ENCODE assay signal across 10 cellular contexts in genomic region chr6:145756170-145756662, GRCh38. TPM values are rescaled to one million over a fixed set of nuclear protein-coding genes. Genes with fewer than 3 reads are reported as not detected.
DNase-seq lines count a peak whose midpoint lies in the region; ATAC-seq, FAIRE-seq and TF ChIP-seq lines count a peak whose summit lies in the region.
"Had no signal": no experiment of that assay in that cellular context is flagged by ENCODE, and none has a peak within 500 bp of the region (broad histone marks: within the 10 kb centered on the region; RNA-seq: fewer than 3 reads in every experiment).

No MANE protein-coding gene starts in this region.

- CTCF ChIA-PET in HepG2 (lab: Yijun Ruan, JAX; ENCODE audit: low intra/inter-chr PET ratio, low total read pairs), result no interaction called here

- H3K4me2 ChIP-seq in astrocyte (ENCODE audit: low read length), result no peak overlapping the region
- no peak overlapping the region for H3K4me2 ChIP-seq in HepG2 (ENCODE audit: low read depth, low read length)

- H3K27me3 ChIP-seq in astrocyte (ENCODE audit: insufficient read depth, low read length) (no peaks in the 10 kb centered on the region), HepG2 (ENCODE audit: control insufficient read depth in 1 of 2, insufficient read depth in 2 of 2, low read length in 2 of 2) (no peaks in the 10 kb centered on the region), esophagus muscularis mucosa (no peaks in the 10 kb centered on the region)

- intact Hi-C loops in HepG2 (cut with micrococcal nuclease; ENCODE audit: unreplicated experiment) (no loop called here), esophagus muscularis mucosa (cut with DNase I) (no loop called here)

- TF ChIP-seq POLR2A in HepG2 (IDR thresholded peaks at IDR 0.05; ENCODE audit: insufficient read depth in 1 of 2, low read depth in 2 of 2, low read length in 2 of 2) (no peak), esophagus muscularis mucosa (IDR thresholded peaks at IDR 0.05; ENCODE audit: low read depth) (no peak)

- ATAC-seq in HepG2 (no peak), HG03432 (IDR thresholded peaks at IDR 0.05; ENCODE audit: unreplicated experiment) (no peak)
- ATAC-seq in stimulated activated naive CD8-positive, alpha-beta T cell treated with anti-CD3 and anti-CD28 coated beads, Interleukin-15, Interleukin-2, amounts not matched to agents 100 U/mL and 50 U/mL, for 24 hours, result no peak

- POLR2A ChIA-PET in HepG2 (lab: Yijun Ruan, JAX), result no interaction called here

- H3K4me3 ChIP-seq in astrocyte (ENCODE audit: insufficient read depth, low read depth, low read length) (no peak overlapping the region), HepG2 (replicated peaks in 1 of 3; ENCODE audit: insufficient read depth in 1 of 3, low read depth in 2 of 3, low read length in 3 of 3) (no peak overlapping the region), esophagus muscularis mucosa (no peak overlapping the region)

- TF ChIP-seq CTCF in astrocyte (IDR thresholded peaks at IDR 0.05; ENCODE audit: insufficient read depth, low read depth, low read length) (no peak), HepG2 (CRISPR knock-in tag; IDR thresholded peaks at IDR 0.05) (no peak), esophagus muscularis mucosa (IDR thresholded peaks at IDR 0.05) (no peak)

- FAIRE-seq in astrocyte (lab: Jason Lieb, UNC), result peak; percentile 5
- FAIRE-seq in HepG2 (lab: Jason Lieb, UNC), result no peak
- FAIRE-seq: islet of Langerhans had no signal

- H3K36me3 ChIP-seq in astrocyte (ENCODE audit: insufficient read depth, low read length) (no peaks in the 10 kb centered on the region), HepG2 (replicated peaks in 1 of 2; ENCODE audit: control insufficient read depth in 1 of 2, insufficient read depth in 2 of 2, low read length in 2 of 2) (no peaks in the 10 kb centered on the region), esophagus muscularis mucosa (no peaks in the 10 kb centered on the region)

- in situ Hi-C loops in HepG2 (cut with HindIII; ENCODE audit: extremely low pct_ligation_motif_present, low pct_unique_long_range_greater_than_20kb), result no loop called here

- no peak overlapping the region for H3K9ac ChIP-seq in astrocyte (ENCODE audit: low read length)
- H3K9ac ChIP-seq in HepG2 (ENCODE audit: insufficient read depth, low read depth, low read length), result no peak overlapping the region

- no TSS peak for BruUV-seq in HepG2 (replicated peaks; lab: Mats Ljungman, UMichigan)

- H4K20me1 ChIP-seq in astrocyte (ENCODE audit: insufficient read depth, low read length) (no peaks in the 10 kb centered on the region), HepG2 (ENCODE audit: insufficient read depth, low read length) (no peaks in the 10 kb centered on the region)

- H3K27ac ChIP-seq in astrocyte (ENCODE audit: low read depth, low read length) (no peak overlapping the region), HepG2 (ENCODE audit: extremely low read length, insufficient read depth, low read length) (no peak overlapping the region), esophagus muscularis mucosa (replicated peaks in 1 of 4) (no peak overlapping the region)

- H3K4me1 ChIP-seq in astrocyte (ENCODE audit: insufficient read depth, low read length), result no peaks in the 10 kb centered on the region
- no peaks in the 10 kb centered on the region for H3K4me1 ChIP-seq in HepG2 (ENCODE audit: insufficient read depth, low read length)
- H3K4me1 ChIP-seq in esophagus muscularis mucosa, result peaks cover 0 to 16% (median 2%) of the 10 kb centered on the region in 4 donors

- H3K27me3 Mint-ChIP-seq in astrocyte (ENCODE audit: low read depth, unreplicated experiment), result no peaks in the 10 kb centered on the region

- H3K9me3 Mint-ChIP-seq in astrocyte (ENCODE audit: unreplicated experiment), result no peaks in the 10 kb centered on the region

- no peak for TF ChIP-seq RAD21 in HepG2 (CRISPR knock-in tag; IDR thresholded peaks at IDR 0.05)

- DNase-seq in CD1c-positive myeloid dendritic cell (ENCODE audit: extremely low spot score), result peak; percentile 55
- peak; percentile 91 for DNase-seq in M059J (ENCODE audit: low read depth)
- DNase-seq in astrocyte (ENCODE audit: low read depth), result peak; percentile 88
- no peak for DNase-seq in HepG2 (ENCODE audit: low spot score)
- no peak for DNase-seq in stimulated activated naive CD8-positive, alpha-beta T cell treated with anti-CD3 and anti-CD28 coated beads, Interleukin-15, Interleukin-2, amounts not matched to agents 100 U/mL and 50 U/mL, for 24 hours
- DNase-seq in esophagus muscularis mucosa (ENCODE audit: extremely low spot score), result no peak
- no peak for DNase-seq in activated naive CD4-positive, alpha-beta T cell treated with anti-CD3 and anti-CD28 coated beads, Interleukin-2, amount 50 U/mL, for 16 hours
- DNase-seq: SHP77 treated with DMSO at 0.1 percent for 48 hours had no signal

- TF ChIP-seq EP300 in HepG2 (IDR thresholded peaks at IDR 0.05; ENCODE audit: low read depth in 2 of 2, low read length in 2 of 2) (no peak), HepG2 (CRISPR knock-in tag; IDR thresholded peaks at IDR 0.05; ENCODE audit: borderline replicate concordance) (no peak), esophagus muscularis mucosa (IDR thresholded peaks at IDR 0.05) (no peak)

- H2AFZ ChIP-seq in astrocyte (ENCODE audit: low read depth, low read length) (no peak overlapping the region), HepG2 (ENCODE audit: low read length) (no peak overlapping the region)

- H3K79me2 ChIP-seq in astrocyte (ENCODE audit: insufficient read depth, low read length) (no peaks in the 10 kb centered on the region), HepG2 (ENCODE audit: insufficient read depth, low read length) (no peaks in the 10 kb centered on the region)

- peak overlapping the region; percentile 37 for H3K27ac Mint-ChIP-seq in astrocyte (ENCODE audit: unreplicated experiment)

- WGBS in HepG2 (ENCODE audit: low lambda C conversion rate), result 0% methylated on average over 1 of the region's 1 CpG
- 11% methylated on average over 1 of the region's 1 CpG for WGBS in esophagus muscularis mucosa

- H3K4me1 Mint-ChIP-seq in astrocyte (ENCODE audit: low read depth, unreplicated experiment), result peaks cover 9% of the 10 kb centered on the region

- no peaks in the 10 kb centered on the region for H3K36me3 Mint-ChIP-seq in astrocyte (ENCODE audit: low read depth, unreplicated experiment)

- H3K4me3 Mint-ChIP-seq in astrocyte (ENCODE audit: unreplicated experiment), result no peak overlapping the region

- H3K9me3 ChIP-seq in astrocyte (ENCODE audit: insufficient read depth, low read depth, low read length) (no peaks in the 10 kb centered on the region), HepG2 (ENCODE audit: low read length) (no peaks in the 10 kb centered on the region), esophagus muscularis mucosa (no peaks in the 10 kb centered on the region)

RNA-seq across cellular contexts. Expression of gene EPM2A, which starts 20.9 kb away (rescaled TPM):
- total RNA-seq in M059J (2014; rRNA removed; shearing (Covaris generic)), result 5.7 and 10.0 TPM in 2 replicates
- 5.2 and 6.2 TPM in 2 replicates for total RNA-seq in astrocyte
- 9.2 and 9.9 TPM in 2 replicates for total RNA-seq in HepG2 (2016; rRNA removed; fragmentation: Illumina TruSeq; extraction: Trizol)
- total RNA-seq in HepG2 (2016; cell fraction: cytosol; rRNA removed; fragmentation: Illumina TruSeq; extraction: Trizol; ENCODE audit: low read depth), result 8.8 and 15.2 TPM in 2 replicates
- total RNA-seq in HepG2 (2016; cell fraction: insoluble cytoplasmic fraction; rRNA removed; fragmentation: Illumina TruSeq; extraction: Trizol), result 10.6 and 10.7 TPM in 2 replicates
- 9.2 and 10.4 TPM in 2 replicates for total RNA-seq in HepG2 (2016; cell fraction: membrane; rRNA removed; fragmentation: Illumina TruSeq; extraction: Trizol)
- total RNA-seq in HepG2 (2016; cell fraction: nucleus; rRNA removed; fragmentation: Illumina TruSeq; extraction: Trizol), result 14.1 and 16.8 TPM in 2 replicates
- 4.6 and 6.7 TPM in 2 replicates for polyA plus RNA-seq in HepG2 (2011; rRNA removed)
- polyA plus RNA-seq in HepG2 (2011; cell fraction: cytosol; rRNA removed), result 4.8 and 5.6 TPM in 2 replicates
- 11.4 and 11.7 TPM in 2 replicates for polyA plus RNA-seq in HepG2 (2011; cell fraction: nucleus; rRNA removed)
- polyA plus RNA-seq in HepG2 (2012), result 5.2 TPM in 2 replicates
- polyA plus RNA-seq in HepG2 (2016; cell fraction: cytosol; fragmentation: Illumina TruSeq; extraction: Trizol; ENCODE audit: low read depth), result 3.9 and 4.2 TPM in 2 replicates
- 7.7 and 8.5 TPM in 2 replicates for polyA plus RNA-seq in HepG2 (2016; cell fraction: insoluble cytoplasmic fraction; fragmentation: Illumina TruSeq; extraction: Trizol; ENCODE audit: low read depth)
- 7.6 and 8.0 TPM in 2 replicates for polyA plus RNA-seq in HepG2 (2016; cell fraction: membrane; fragmentation: Illumina TruSeq; extraction: Trizol; ENCODE audit: low read depth)
- polyA plus RNA-seq in HepG2 (2016; cell fraction: nucleus; fragmentation: Illumina TruSeq; extraction: Trizol; ENCODE audit: insufficient read depth, low read depth), result 9.1 and 12.4 TPM in 2 replicates
- polyA minus RNA-seq in HepG2 (2011; rRNA and poly(A)+ RNA removed; ENCODE audit: low replicate concordance), result 4.9 and 11.6 TPM in 2 replicates
- 6.4 and 6.9 TPM in 2 replicates for polyA minus RNA-seq in HepG2 (2011; cell fraction: cytosol; rRNA and poly(A)+ RNA removed)
- polyA minus RNA-seq in HepG2 (2011; cell fraction: nucleus; rRNA and poly(A)+ RNA removed), result 33.6 and 34.5 TPM in 2 replicates
- total RNA-seq in esophagus muscularis mucosa, result 100 to 1,000 TPM in 1 of 4 donors, 10 to 100 TPM in 3; 59.8 to 129 (median 75.0) TPM

RNA-seq across cellular contexts. Expression of gene FBXO30, which starts 58.4 kb away (rescaled TPM):
- total RNA-seq in M059J (2014; rRNA removed; shearing (Covaris generic)), result 8.4 and 11.3 TPM in 2 replicates
- total RNA-seq in astrocyte (12.8 and 13.6 TPM in 2 replicates), HepG2 (2016; rRNA removed; fragmentation: Illumina TruSeq; extraction: Trizol) (7.1 and 11.4 TPM in 2 replicates), esophagus muscularis mucosa (10 to 100 TPM; 47.1 to 92.2 (median 69.3) TPM)
- 2.8 and 3.1 TPM in 2 replicates for total RNA-seq in HepG2 (2016; cell fraction: cytosol; rRNA removed; fragmentation: Illumina TruSeq; extraction: Trizol; ENCODE audit: low read depth)
- total RNA-seq in HepG2 (2016; cell fraction: insoluble cytoplasmic fraction; rRNA removed; fragmentation: Illumina TruSeq; extraction: Trizol), result 7.3 and 10.8 TPM in 2 replicates
- total RNA-seq in HepG2 (2016; cell fraction: membrane; rRNA removed; fragmentation: Illumina TruSeq; extraction: Trizol), result 6.1 and 7.4 TPM in 2 replicates
- 12.8 and 13.1 TPM in 2 replicates for total RNA-seq in HepG2 (2016; cell fraction: nucleus; rRNA removed; fragmentation: Illumina TruSeq; extraction: Trizol)
- 2.8 and 3.2 TPM in 2 replicates for polyA plus RNA-seq in HepG2 (2011; rRNA removed)
- polyA plus RNA-seq in HepG2 (2011; cell fraction: cytosol; rRNA removed), result 0.99 and 2.0 TPM in 2 replicates
- 2.2 and 2.9 TPM in 2 replicates for polyA plus RNA-seq in HepG2 (2011; cell fraction: nucleus; rRNA removed)
- 5.9 and 6.1 TPM in 2 replicates for polyA plus RNA-seq in HepG2 (2012)
- polyA plus RNA-seq in HepG2 (2016; cell fraction: cytosol; fragmentation: Illumina TruSeq; extraction: Trizol; ENCODE audit: low read depth), result 0.18 and 0.25 TPM in 2 replicates
- 8.4 and 9.0 TPM in 2 replicates for polyA plus RNA-seq in HepG2 (2016; cell fraction: insoluble cytoplasmic fraction; fragmentation: Illumina TruSeq; extraction: Trizol; ENCODE audit: low read depth)
- polyA plus RNA-seq in HepG2 (2016; cell fraction: membrane; fragmentation: Illumina TruSeq; extraction: Trizol; ENCODE audit: low read depth), result 1.0 and 1.1 TPM in 2 replicates
- 8.4 and 9.2 TPM in 2 replicates for polyA plus RNA-seq in HepG2 (2016; cell fraction: nucleus; fragmentation: Illumina TruSeq; extraction: Trizol; ENCODE audit: insufficient read depth, low read depth)
- 3.9 and 4.3 TPM in 2 replicates for polyA minus RNA-seq in HepG2 (2011; rRNA and poly(A)+ RNA removed; ENCODE audit: low replicate concordance)
- 4.1 and 5.3 TPM in 2 replicates for polyA minus RNA-seq in HepG2 (2011; cell fraction: cytosol; rRNA and poly(A)+ RNA removed)
- polyA minus RNA-seq in HepG2 (2011; cell fraction: nucleus; rRNA and poly(A)+ RNA removed), result 34.2 and 35.8 TPM in 2 replicates

Comparison
In these comparisons a context has a peak if more than half of its experiments do, and no peak if none do; other contexts are left out.
1. DNase-seq: peak in CD1c-positive myeloid dendritic cell (single experiment), M059J (single experiment) and astrocyte (single experiment); none in HepG2 (single experiment), stimulated activated naive CD8-positive, alpha-beta T cell treated with anti-CD3 and anti-CD28 coated beads, Interleukin-15, Interleukin-2, amounts not matched to agents 100 U/mL and 50 U/mL, for 24 hours (single experiment), esophagus muscularis mucosa (single experiment) and activated naive CD4-positive, alpha-beta T cell treated with anti-CD3 and anti-CD28 coated beads, Interleukin-2, amount 50 U/mL, for 16 hours (single experiment).